In the genomic region with DNA sequence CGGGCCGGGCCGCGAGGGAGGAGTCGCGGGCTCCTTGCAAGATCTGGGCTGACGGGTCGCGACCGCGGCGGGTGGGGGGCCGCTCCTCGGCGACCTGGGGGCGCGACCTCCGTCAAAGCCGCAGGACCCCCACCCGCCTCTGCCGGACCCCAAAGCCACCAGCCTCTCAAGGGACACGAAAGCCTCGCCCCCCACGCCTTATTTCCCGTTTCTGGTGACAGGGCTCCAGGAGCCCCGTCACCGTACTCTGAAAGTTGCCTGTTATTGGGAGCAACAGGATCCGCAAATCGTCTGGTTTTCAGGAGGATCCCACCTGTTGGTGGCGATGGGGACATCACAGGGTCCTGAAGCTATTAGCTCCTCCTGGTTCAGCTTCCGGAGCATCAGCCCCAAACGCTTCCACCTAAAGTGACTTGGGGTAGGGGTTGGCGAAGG, we compare ENCODE assay signal across 8 cellular contexts. TPM values are rescaled to one million over a fixed set of nuclear protein-coding genes. Genes with fewer than 3 reads are reported as not detected.
DNase-seq lines count a peak whose midpoint lies in the region; ATAC-seq and TF ChIP-seq lines count a peak whose summit lies in the region.

No MANE protein-coding gene starts in this region.

- H3K9ac ChIP-seq in Loucy (ENCODE audit: low read depth, low read length, poor library complexity, severe bottlenecking) (peak overlapping the region; percentile 98), skeletal muscle satellite cell (ENCODE audit: low read depth, low read length) (peak overlapping the region; percentile 98)

- H3K4me3 ChIP-seq in Loucy (ENCODE audit: low read length, poor library complexity, severe bottlenecking) = peak overlapping the region; percentile 86
- H3K4me3 ChIP-seq in skeletal muscle satellite cell (ENCODE audit: low read length) = peak overlapping the region; percentile 95

- peak overlapping the region; percentile 97 for H2AFZ ChIP-seq in Loucy (ENCODE audit: low read length)

- peaks cover 20% of the 10 kb centered on the region for H4K20me1 ChIP-seq in Loucy (ENCODE audit: insufficient read depth, low read length, poor library complexity, severe bottlenecking)

- DNase-seq in DMS153 treated with DMSO at 0.1 percent for 48 hours (lab: John Stamatoyannopoulos, UW; ENCODE audit: unreplicated experiment) (peak; percentile 2), DMS153 (lab: John Stamatoyannopoulos, UW) (no peak), hepatic stellate cell (ENCODE audit: low spot score) (peak; percentile 45), 8988T (no peak)

- H3K27ac Mint-ChIP-seq in activated naive CD8-positive, alpha-beta T cell = peak overlapping the region; percentile 85

- no peaks in the 10 kb centered on the region for H3K36me3 Mint-ChIP-seq in activated naive CD8-positive, alpha-beta T cell

- H3K4me2 ChIP-seq in Loucy (ENCODE audit: low read depth, low read length, poor library complexity, severe bottlenecking) = peak overlapping the region; percentile 92
- H3K4me2 ChIP-seq in skeletal muscle satellite cell (ENCODE audit: low read length) = peak overlapping the region; percentile 94

- no peak for ATAC-seq in HG02623 (IDR thresholded peaks at IDR 0.05; ENCODE audit: unreplicated experiment)

- no peaks in the 10 kb centered on the region for H3F3A ChIP-seq in Loucy (ENCODE audit: low read depth)

- H3K4me1 ChIP-seq in Loucy (ENCODE audit: insufficient read depth, low read length, poor library complexity, severe bottlenecking) (peaks cover 31% of the 10 kb centered on the region), skeletal muscle satellite cell (ENCODE audit: control insufficient read depth, insufficient read depth, low read length) (peaks cover 20% of the 10 kb centered on the region)

- peak overlapping the region; percentile 97 for H3K4me3 Mint-ChIP-seq in activated naive CD8-positive, alpha-beta T cell

- no peaks in the 10 kb centered on the region for H3K27me3 Mint-ChIP-seq in activated naive CD8-positive, alpha-beta T cell

- H3K9me3 Mint-ChIP-seq in activated naive CD8-positive, alpha-beta T cell (ENCODE audit: low read depth) = no peaks in the 10 kb centered on the region

- TF ChIP-seq CTCF in Loucy (conservative IDR thresholded peaks at IDR 0.05; ENCODE audit: low read length) = no peak

- H3K4me1 Mint-ChIP-seq in activated naive CD8-positive, alpha-beta T cell (ENCODE audit: low read depth) = peaks cover 51% of the 10 kb centered on the region

- peaks cover 83% of the 10 kb centered on the region for H3K79me2 ChIP-seq in Loucy (ENCODE audit: insufficient read depth, low read length)

- H3K36me3 ChIP-seq in Loucy (ENCODE audit: insufficient read depth, low read length) (peaks cover 5% of the 10 kb centered on the region; the same call in 1 of the 2 replicates), skeletal muscle satellite cell (ENCODE audit: insufficient read depth, low read length) (peaks cover 18% of the 10 kb centered on the region)

- H3K27me3 ChIP-seq in Loucy (ENCODE audit: insufficient read depth, low read length, poor library complexity, severe bottlenecking) (no peaks in the 10 kb centered on the region), skeletal muscle satellite cell (ENCODE audit: control insufficient read depth, insufficient read depth, low read length) (no peaks in the 10 kb centered on the region)

- H3K9me3 ChIP-seq in Loucy (ENCODE audit: insufficient read depth, low read depth, low read length) = no peaks in the 10 kb centered on the region
- H3K9me3 ChIP-seq in skeletal muscle satellite cell (replicated peaks; ENCODE audit: low read length) = no peaks in the 10 kb centered on the region

- H3K9me2 ChIP-seq in Loucy (replicated peaks; ENCODE audit: low read depth, low read length) = no peaks in the 10 kb centered on the region

RNA-seq across cellular contexts. Expression of a gene that starts 0.5 kb away (rescaled TPM):
- total RNA-seq in skeletal muscle satellite cell (2012; rRNA removed) = 24.8 and 29.9 TPM in 2 replicates

RNA-seq across cellular contexts. Expression of a gene that starts 0.9 kb away (rescaled TPM):
- 29.2 and 31.2 TPM in 2 replicates for total RNA-seq in skeletal muscle satellite cell (2012; rRNA removed)

RNA-seq across cellular contexts. Expression of a gene that starts 48.1 kb away (rescaled TPM):
- not detected in 2 replicates for total RNA-seq in skeletal muscle satellite cell (2012; rRNA removed)

Comparison
In these comparisons a context has a peak if more than half of its experiments do, and no peak if none do; other contexts are left out.
1. DNase-seq: peak in DMS153 treated with DMSO at 0.1 percent for 48 hours (single experiment) and hepatic stellate cell (single experiment); none in DMS153 (single experiment) and 8988T (single experiment).